Comparison of ENCODE assay signal across 14 cellular contexts in the genomic region with DNA sequence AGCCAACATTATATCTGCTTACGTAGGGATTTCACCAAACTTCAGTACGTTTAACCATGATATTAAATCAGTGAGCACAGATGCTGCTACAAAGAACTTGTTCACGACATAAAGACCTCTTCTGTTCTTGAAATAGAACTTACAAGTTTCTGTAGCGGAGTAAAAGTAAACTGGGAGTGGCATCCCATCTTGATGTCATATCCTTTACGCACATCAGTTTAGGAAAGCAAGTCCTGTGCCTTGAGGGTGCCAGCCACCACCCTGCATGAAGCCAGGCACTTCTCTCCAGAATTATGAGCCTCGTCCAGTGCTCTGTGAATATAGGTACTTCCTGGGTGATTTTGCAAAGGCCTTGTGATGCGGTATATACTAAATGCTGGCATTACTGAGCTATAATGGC.
DNase-seq lines count a peak whose midpoint lies in the region; TF ChIP-seq lines count a peak whose summit lies in the region.
"Had no signal": no experiment of that assay in that cellular context is flagged by ENCODE, and none has a peak within 500 bp of the region (broad histone marks: within the 10 kb centered on the region; RNA-seq: fewer than 3 reads in every experiment).

No MANE protein-coding gene starts in this region.

- H3K9me3 Mint-ChIP-seq in neural crest cell: peaks cover 7% of the 10 kb centered on the region
- H3K9me3 Mint-ChIP-seq: HFFc6 had no signal

- no peak overlapping the region for H3K4me3 Mint-ChIP-seq in neural crest cell
- H3K4me3 Mint-ChIP-seq: HFFc6 had no signal

- DNase-seq in DMS153 (lab: John Stamatoyannopoulos, UW) (peak; percentile 34), DMS153 treated with DMSO at 0.1 percent for 48 hours (lab: John Stamatoyannopoulos, UW; ENCODE audit: unreplicated experiment) (no peak), NCI-H2081 (lab: John Stamatoyannopoulos, UW) (peak; percentile 39 to 85), SHP77 treated with DMSO at 0.1 percent for 48 hours (lab: John Stamatoyannopoulos, UW) (peak; percentile 40), neural crest cell (ENCODE audit: low read depth, low spot score) (no peak), NCI-H1436 treated with DMSO at 0.1 percent for 48 hours (lab: John Stamatoyannopoulos, UW) (no peak), SK-N-DZ (ENCODE audit: low spot score) (no peak), GF-D8 (lab: John Stamatoyannopoulos, UW) (no peak)
- DNase-seq: AML-193; Calu3; CD8-positive, alpha-beta memory T cell; DMS 273 treated with DMSO at 0.1 percent for 48 hours; HCEC 1CT; HFFc6 had no signal

- no peaks in the 10 kb centered on the region for H3K4me1 Mint-ChIP-seq in neural crest cell
- H3K4me1 Mint-ChIP-seq: CD8-positive, alpha-beta memory T cell had no signal

- H3K36me3 Mint-ChIP-seq in neural crest cell (ENCODE audit: low read depth): no peaks in the 10 kb centered on the region
- H3K36me3 Mint-ChIP-seq: CD8-positive, alpha-beta memory T cell had no signal

- TF ChIP-seq CTCF in neural crest cell (conservative IDR thresholded peaks at IDR 0.05): no peak

- H3K27ac Mint-ChIP-seq in neural crest cell (ENCODE audit: unreplicated experiment): peak overlapping the region; percentile 71
- H3K27ac Mint-ChIP-seq: CD8-positive, alpha-beta memory T cell; HFFc6 had no signal

- no peaks in the 10 kb centered on the region for H3K27me3 Mint-ChIP-seq in neural crest cell (ENCODE audit: low read depth)
- H3K27me3 Mint-ChIP-seq: CD8-positive, alpha-beta memory T cell had no signal

Comparison
In these comparisons a context has a peak if more than half of its experiments do, and no peak if none do; other contexts are left out.
1. DNase-seq: peak in DMS153 (single experiment), NCI-H2081 (2 of 2) and SHP77 treated with DMSO at 0.1 percent for 48 hours (single experiment); none in DMS153 treated with DMSO at 0.1 percent for 48 hours (single experiment), neural crest cell (single experiment), NCI-H1436 treated with DMSO at 0.1 percent for 48 hours (single experiment), SK-N-DZ (single experiment) and GF-D8 (single experiment).